In the genomic region with DNA sequence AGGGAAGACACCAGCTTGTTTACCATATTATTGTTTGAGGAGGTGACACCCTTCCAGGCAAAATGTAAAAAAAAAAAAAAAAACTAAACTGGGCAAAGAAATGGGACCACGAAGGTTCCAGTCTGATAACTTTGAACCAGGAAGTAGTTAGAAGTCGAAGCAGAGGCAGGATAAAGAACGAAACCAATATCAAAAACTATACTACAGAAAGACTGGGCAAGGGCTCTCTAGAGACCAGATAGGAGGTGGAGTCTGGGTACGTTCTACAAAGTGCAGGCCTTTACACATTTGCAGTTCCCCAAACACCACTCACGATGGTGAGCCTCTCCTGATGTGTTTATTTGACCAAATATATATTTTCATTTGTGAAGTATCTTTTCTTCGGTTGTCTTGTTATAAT, we compare ENCODE assay signal across 13 cellular contexts.
DNase-seq lines count a peak whose midpoint lies in the region; ATAC-seq, FAIRE-seq and TF ChIP-seq lines count a peak whose summit lies in the region.
"Had no signal": no experiment of that assay in that cellular context is flagged by ENCODE, and none has a peak within 500 bp of the region (broad histone marks: within the 10 kb centered on the region; RNA-seq: fewer than 3 reads in every experiment).

No MANE protein-coding gene starts in this region.

- no peak for TF ChIP-seq CTCF in GM12878 (IDR thresholded peaks at IDR 0.05 in 2 of 3, conservative IDR thresholded peaks at IDR 0.05 in 1 of 3; ENCODE audit: control insufficient read depth in 2 of 3, extremely low read depth in 1 of 3, insufficient read depth in 1 of 3, low read depth in 3 of 3, low read length in 3 of 3)

- no peak overlapping the region for H3K27ac ChIP-seq in GM12878 (ENCODE audit: control insufficient read depth, insufficient read depth)
- H3K27ac ChIP-seq: ascending aorta, left ventricle myocardium inferior, pancreas had no signal

- no peaks in the 10 kb centered on the region for H3K27me3 ChIP-seq in GM12878 (replicated peaks in 1 of 2; ENCODE audit: control insufficient read depth in 2 of 2, insufficient read depth in 2 of 2, low read length in 1 of 2)
- no peaks in the 10 kb centered on the region for H3K27me3 ChIP-seq in MG63
- H3K27me3 ChIP-seq: ascending aorta, pancreas had no signal

- FAIRE-seq in GM12878 (lab: Jason Lieb, UNC): no peak
- FAIRE-seq: pancreas had no signal

- no peak for TF ChIP-seq RAD21 in GM12878 (IDR thresholded peaks at IDR 0.05; ENCODE audit: insufficient read depth, low read depth, low read length)

- no peaks in the 10 kb centered on the region for H3K4me1 ChIP-seq in GM12878 (ENCODE audit: control insufficient read depth, insufficient read depth, low read length)
- H3K4me1 ChIP-seq: ascending aorta, left ventricle myocardium inferior, pancreas had no signal

- WGBS in GM12878 (ENCODE audit: insufficient coverage, insufficient replicate concordance, low lambda C conversion rate, missing lambda C conversion rate): 0% methylated on average over 6 of the region's 6 CpGs

- H3K4me2 ChIP-seq in GM12878 (ENCODE audit: control insufficient read depth, insufficient read depth): no peak overlapping the region

- DNase-seq in GM12878 (ENCODE audit: low read depth, low spot score) (peak; percentile 13), GF-D8 (lab: John Stamatoyannopoulos, UW) (no peak), erythroblast (lab: John Stamatoyannopoulos, UW) (no peak), amygdala (lab: John Stamatoyannopoulos, UW) (no peak), MG63 (no peak)
- DNase-seq: effector CD4-positive, alpha-beta T cell; left ventricle myocardium inferior; pancreas; stimulated activated CD4-positive, alpha-beta T cell treated with anti-CD3 and anti-CD28 coated beads, Interleukin-4, amount 100 ng/mL, for 1 hour had no signal

- intact Hi-C loops in GM12878 (cut with micrococcal nuclease; ENCODE audit: unreplicated experiment): loop anchor here (5.0 kb wide), 1 partner anchor 115 kb away; no protein-coding TSS in a partner anchor

- ATAC-seq in GM18873 (IDR thresholded peaks at IDR 0.05; ENCODE audit: low FRiP score, unreplicated experiment) (peak; percentile 93), GM21737 (IDR thresholded peaks at IDR 0.05; ENCODE audit: unreplicated experiment) (peak; percentile 89), HG03139 (IDR thresholded peaks at IDR 0.05; ENCODE audit: unreplicated experiment) (peak; percentile 80), GM12878 (peak; percentile 94)
- ATAC-seq: pancreas had no signal

- H3K9me3 ChIP-seq in GM12878 (replicated peaks; ENCODE audit: control insufficient read depth, insufficient read depth, low read length) (no peaks in the 10 kb centered on the region), MG63 (no peaks in the 10 kb centered on the region)
- H3K9me3 ChIP-seq: ascending aorta, left ventricle myocardium inferior, pancreas had no signal

- in situ Hi-C loops in GM12878 (cut with MboI): no loop called here

- TF ChIP-seq EP300 in GM12878 (IDR thresholded peaks at IDR 0.05; ENCODE audit: borderline replicate concordance in 1 of 2, control insufficient read depth in 1 of 2, low read depth in 2 of 2, low read length in 2 of 2): no peak

- POLR2A ChIA-PET in GM12878 (lab: Charles Lee): no interaction called here

- BruUV-seq in GM12878 (replicated peaks; lab: Mats Ljungman, UMichigan): no TSS peak

- RAD21 ChIA-PET in GM12878 (lab: Charles Lee; ENCODE audit: unreplicated experiment): interaction anchor here (0.7 kb wide), 1 partner anchor 370 kb away, joined by 3 read pairs; no protein-coding TSS in a partner anchor

- no peak for TF ChIP-seq POLR2A in GM12878 (IDR thresholded peaks at IDR 0.05; ENCODE audit: low read depth, low read length)
- no peak for TF ChIP-seq POLR2A in erythroblast (IDR thresholded peaks at IDR 0.05; ENCODE audit: low read length)

- no peak overlapping the region; the same call in 1 of the 2 replicates for H2AFZ ChIP-seq in GM12878 (ENCODE audit: control insufficient read depth, low read depth, low read length)

- no peak overlapping the region for H3K9ac ChIP-seq in GM12878 (ENCODE audit: control insufficient read depth, insufficient read depth, low read length)

- no peak overlapping the region for H3K4me3 ChIP-seq in GM12878
- H3K4me3 ChIP-seq in MG63: no peak overlapping the region
- H3K4me3 ChIP-seq: ascending aorta, left ventricle myocardium inferior, pancreas had no signal

- no peaks in the 10 kb centered on the region for H4K20me1 ChIP-seq in GM12878 (ENCODE audit: control insufficient read depth, insufficient read depth)

- CTCF ChIA-PET in GM12878 (lab: Yijun Ruan, JAX): no interaction called here

- no peaks in the 10 kb centered on the region for H3K79me2 ChIP-seq in GM12878 (ENCODE audit: control insufficient read depth, insufficient read depth, low read length)

- no peaks in the 10 kb centered on the region for H3K36me3 ChIP-seq in GM12878 (ENCODE audit: control insufficient read depth in 2 of 2, insufficient read depth in 2 of 2, low read length in 1 of 2)
- no peaks in the 10 kb centered on the region for H3K36me3 ChIP-seq in MG63
- H3K36me3 ChIP-seq: ascending aorta, left ventricle myocardium inferior, pancreas had no signal

- SMC1A ChIA-PET in GM12878 (lab: Charles Lee; ENCODE audit: uncharacterized antibody, unreplicated experiment): no interaction called here

TF ChIP-seq in GM12878, 131 proteins besides CTCF, POLR2A, EP300 and RAD21 (continues in another document):
- TF ChIP-seq ZNF217 (IDR thresholded peaks at IDR 0.05) (no peak), TAF1 (IDR thresholded peaks at IDR 0.05; ENCODE audit: borderline replicate concordance, low read depth, low read length) (no peak), NFYA (IDR thresholded peaks at IDR 0.05; ENCODE audit: borderline replicate concordance, low read depth, low read length) (no peak), SMARCA5 (IDR thresholded peaks at IDR 0.05) (no peak), SIX5 (IDR thresholded peaks at IDR 0.05; ENCODE audit: low read depth, low read length, severe bottlenecking) (no peak), IRF4 (IDR thresholded peaks at IDR 0.05; ENCODE audit: low read depth, low read length) (no peak), JUND (IDR thresholded peaks at IDR 0.05; ENCODE audit: low read depth, low read length) (no peak), NFIC (IDR thresholded peaks at IDR 0.05; ENCODE audit: low read depth, low read length) (no peak), ZZZ3 (IDR thresholded peaks at IDR 0.05; ENCODE audit: control insufficient read depth, insufficient read length, low read depth) (no peak), FOXM1 (IDR thresholded peaks at IDR 0.05; ENCODE audit: low read depth, low read length) (no peak), ZSCAN29 (IDR thresholded peaks at IDR 0.05) (no peak), EZH2 (IDR thresholded peaks at IDR 0.05; ENCODE audit: borderline replicate concordance, control insufficient read depth, low read depth, low read length) (no peak)
- TF ChIP-seq, protein P1, sequence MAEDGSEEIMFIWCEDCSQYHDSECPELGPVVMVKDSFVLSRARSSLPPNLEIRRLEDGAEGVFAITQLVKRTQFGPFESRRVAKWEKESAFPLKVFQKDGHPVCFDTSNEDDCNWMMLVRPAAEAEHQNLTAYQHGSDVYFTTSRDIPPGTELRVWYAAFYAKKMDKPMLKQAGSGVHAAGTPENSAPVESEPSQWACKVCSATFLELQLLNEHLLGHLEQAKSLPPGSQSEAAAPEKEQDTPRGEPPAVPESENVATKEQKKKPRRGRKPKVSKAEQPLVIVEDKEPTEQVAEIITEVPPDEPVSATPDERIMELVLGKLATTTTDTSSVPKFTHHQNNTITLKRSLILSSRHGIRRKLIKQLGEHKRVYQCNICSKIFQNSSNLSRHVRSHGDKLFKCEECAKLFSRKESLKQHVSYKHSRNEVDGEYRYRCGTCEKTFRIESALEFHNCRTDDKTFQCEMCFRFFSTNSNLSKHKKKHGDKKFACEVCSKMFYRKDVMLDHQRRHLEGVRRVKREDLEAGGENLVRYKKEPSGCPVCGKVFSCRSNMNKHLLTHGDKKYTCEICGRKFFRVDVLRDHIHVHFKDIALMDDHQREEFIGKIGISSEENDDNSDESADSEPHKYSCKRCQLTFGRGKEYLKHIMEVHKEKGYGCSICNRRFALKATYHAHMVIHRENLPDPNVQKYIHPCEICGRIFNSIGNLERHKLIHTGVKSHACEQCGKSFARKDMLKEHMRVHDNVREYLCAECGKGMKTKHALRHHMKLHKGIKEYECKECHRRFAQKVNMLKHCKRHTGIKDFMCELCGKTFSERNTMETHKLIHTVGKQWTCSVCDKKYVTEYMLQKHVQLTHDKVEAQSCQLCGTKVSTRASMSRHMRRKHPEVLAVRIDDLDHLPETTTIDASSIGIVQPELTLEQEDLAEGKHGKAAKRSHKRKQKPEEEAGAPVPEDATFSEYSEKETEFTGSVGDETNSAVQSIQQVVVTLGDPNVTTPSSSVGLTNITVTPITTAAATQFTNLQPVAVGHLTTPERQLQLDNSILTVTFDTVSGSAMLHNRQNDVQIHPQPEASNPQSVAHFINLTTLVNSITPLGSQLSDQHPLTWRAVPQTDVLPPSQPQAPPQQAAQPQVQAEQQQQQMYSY (CRISPR knock-in tag; IDR thresholded peaks at IDR 0.05): no peak
- TF ChIP-seq, protein P2, sequence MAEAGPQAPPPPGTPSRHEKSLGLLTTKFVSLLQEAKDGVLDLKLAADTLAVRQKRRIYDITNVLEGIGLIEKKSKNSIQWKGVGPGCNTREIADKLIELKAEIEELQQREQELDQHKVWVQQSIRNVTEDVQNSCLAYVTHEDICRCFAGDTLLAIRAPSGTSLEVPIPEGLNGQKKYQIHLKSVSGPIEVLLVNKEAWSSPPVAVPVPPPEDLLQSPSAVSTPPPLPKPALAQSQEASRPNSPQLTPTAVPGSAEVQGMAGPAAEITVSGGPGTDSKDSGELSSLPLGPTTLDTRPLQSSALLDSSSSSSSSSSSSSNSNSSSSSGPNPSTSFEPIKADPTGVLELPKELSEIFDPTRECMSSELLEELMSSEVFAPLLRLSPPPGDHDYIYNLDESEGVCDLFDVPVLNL (IDR thresholded peaks at IDR 0.05; ENCODE audit: low read depth, low read length): no peak
- TF ChIP-seq, protein P3, sequence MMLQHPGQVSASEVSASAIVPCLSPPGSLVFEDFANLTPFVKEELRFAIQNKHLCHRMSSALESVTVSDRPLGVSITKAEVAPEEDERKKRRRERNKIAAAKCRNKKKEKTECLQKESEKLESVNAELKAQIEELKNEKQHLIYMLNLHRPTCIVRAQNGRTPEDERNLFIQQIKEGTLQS (IDR thresholded peaks at IDR 0.05; ENCODE audit: borderline replicate concordance, extremely low read depth, low read depth, low read length): no peak
